In the genomic region with DNA sequence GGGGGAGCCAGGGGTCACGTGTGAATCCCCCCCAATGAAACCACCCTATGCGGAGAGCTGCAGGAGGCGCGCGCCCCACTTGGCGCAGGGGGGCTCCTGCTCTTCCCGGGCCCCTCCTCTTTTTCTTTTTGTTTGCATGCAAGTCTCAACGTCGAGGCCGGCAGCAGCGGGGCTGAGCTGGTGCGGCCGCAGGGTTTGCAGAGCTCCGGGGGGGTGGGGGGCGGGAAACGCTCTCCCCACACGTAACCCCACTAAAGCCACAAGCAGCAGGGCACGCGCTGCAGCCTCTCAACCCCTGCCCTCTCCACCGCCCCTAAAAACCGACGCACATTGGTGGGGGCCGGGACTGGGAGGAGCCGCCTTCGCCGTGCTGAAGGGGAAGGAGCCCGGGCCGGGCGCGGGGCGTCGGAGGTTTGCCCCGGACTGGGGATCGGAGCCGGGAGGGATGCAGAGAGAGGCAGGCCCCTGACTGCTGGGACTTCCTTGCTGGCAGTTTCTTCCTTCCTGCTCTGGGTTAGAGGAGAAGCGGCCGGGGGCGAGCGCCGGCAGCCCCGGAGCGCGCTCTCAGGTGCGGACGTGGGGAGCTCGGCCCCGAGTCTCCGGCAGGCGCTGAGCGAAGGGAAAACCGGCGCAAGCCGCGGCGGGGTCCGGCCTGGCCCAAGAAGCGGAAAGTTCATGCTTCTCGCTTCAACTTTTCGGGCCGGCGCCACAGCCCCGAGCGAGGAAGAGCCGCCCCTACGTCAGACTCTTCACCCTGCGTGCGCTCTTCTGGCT, we compare ENCODE assay signal across 8 cellular contexts. TPM values are rescaled to one million over a fixed set of nuclear protein-coding genes. Genes with fewer than 3 reads are reported as not detected.
A peak's percentile ranks its signal among the peaks of the same experiment; 100 is the strongest.
DNase-seq lines count a peak whose midpoint lies in the region; ATAC-seq and TF ChIP-seq lines count a peak whose summit lies in the region.

No MANE protein-coding gene starts in this region.

- H3K4me1 ChIP-seq in H9 (ENCODE audit: insufficient read depth, low read length) (peaks cover 3% of the 10 kb centered on the region; the same call in 1 of the 2 replicates), mesodermal cell (ENCODE audit: control insufficient read depth, insufficient read depth, low read length, poor library complexity, severe bottlenecking) (peaks cover 10% of the 10 kb centered on the region)

- no peak overlapping the region for H4K8ac ChIP-seq in H9 (replicated peaks; ENCODE audit: insufficient read length, low read depth, low read length)

- no peak overlapping the region for H2BK5ac ChIP-seq in H9 (ENCODE audit: insufficient read length, low read length)

- H3K4ac ChIP-seq in H9 (ENCODE audit: low read depth, low read length), result no peak overlapping the region; the same call in 1 of the 2 replicates

- H3K4me3 ChIP-seq in GM06990 (replicated peaks; ENCODE audit: low read depth, low read length) (peak overlapping the region; percentile 74), mesodermal cell (ENCODE audit: extremely low read depth, insufficient read depth, low read length, poor library complexity, severe bottlenecking) (peak overlapping the region; percentile 70)

- TF ChIP-seq CTCF in GM06990 (IDR thresholded peaks at IDR 0.05; ENCODE audit: insufficient read depth, low read length, poor library complexity, severe bottlenecking) (no peak), H9 (conservative IDR thresholded peaks at IDR 0.05) (no peak)

- no peaks in the 10 kb centered on the region for H3K79me2 ChIP-seq in H9 (ENCODE audit: insufficient read depth, low read length)

- H3K36me3 Mint-ChIP-seq in H9 (ENCODE audit: insufficient read depth in 1 of 3, low read depth in 3 of 3), result peaks cover 9 to 28% (median 12%) of the 10 kb centered on the region in 3 experiments; a peak in 6 of 7 replicates
- peaks cover 37% of the 10 kb centered on the region for H3K36me3 Mint-ChIP-seq in activated CD4-positive, alpha-beta T cell treated with anti-CD3 and anti-CD28 coated beads, Interleukin-2, amount 10 ng/mL, durations not matched to agents 7 days and 5 days (ENCODE audit: low read depth)
- peaks cover 18 to 32% of the 10 kb centered on the region in 2 donors for H3K36me3 Mint-ChIP-seq in stimulated activated naive B cell treated with anti-CD40 and anti-IgM and Interleukin-4, amounts not matched to agents 10 μg/mL and 1 μg/mL and 100 μg/mL, for 72 hours

- H3K23ac ChIP-seq in H9 (ENCODE audit: insufficient read length, low read depth, low read length), result no peak overlapping the region

- H3K18ac ChIP-seq in H9 (ENCODE audit: insufficient read length, low read depth, low read length), result peak overlapping the region; percentile 65

- no peaks in the 10 kb centered on the region for H3K79me1 ChIP-seq in H9 (ENCODE audit: insufficient read depth, low read depth, low read length, poor library complexity, severe bottlenecking)

- H3K36me3 ChIP-seq in GM06990 (ENCODE audit: control insufficient read depth, insufficient read depth, low read length), result peaks cover 6% of the 10 kb centered on the region
- H3K36me3 ChIP-seq in mesodermal cell (ENCODE audit: control insufficient read depth, insufficient read depth, low read length), result peaks cover 29% of the 10 kb centered on the region

- H3K4me3 Mint-ChIP-seq in H9, result peak overlapping the region; percentile 79 to 89
- peak overlapping the region; percentile 79 for H3K4me3 Mint-ChIP-seq in activated CD4-positive, alpha-beta T cell treated with anti-CD3 and anti-CD28 coated beads, Interleukin-2, amount 10 ng/mL, durations not matched to agents 7 days and 5 days
- H3K4me3 Mint-ChIP-seq in stimulated activated naive B cell treated with anti-CD40 and anti-IgM and Interleukin-4, amounts not matched to agents 10 μg/mL and 1 μg/mL and 100 μg/mL, for 72 hours, result peak overlapping the region; percentile 92 to 98

- H3K9me3 ChIP-seq in H9 (ENCODE audit: control insufficient read depth, low read depth, low read length) (no peaks in the 10 kb centered on the region), mesodermal cell (ENCODE audit: control insufficient read depth, low read length) (no peaks in the 10 kb centered on the region)

- no peak overlapping the region for H2BK20ac ChIP-seq in H9 (ENCODE audit: low read depth, low read length, poor library complexity, severe bottlenecking)

- peak; percentile 86 for DNase-seq in GM06990 (ENCODE audit: extremely low read depth, insufficient read length)
- peak; percentile 85 for DNase-seq in H9
- DNase-seq in NCI-H1105 treated with DMSO at 0.1 percent for 48 hours (lab: John Stamatoyannopoulos, UW), result peak; percentile 89
- peak; percentile 82 for DNase-seq in activated CD4-positive, alpha-beta T cell treated with anti-CD3 and anti-CD28 coated beads, Interleukin-2, amount 10 ng/mL, durations not matched to agents 7 days and 5 days
- DNase-seq in effector CD8-positive, alpha-beta T cell (lab: John Stamatoyannopoulos, UW), result peak; percentile 83
- DNase-seq in stimulated activated naive B cell treated with anti-CD40 and anti-IgM and Interleukin-4, amounts not matched to agents 10 μg/mL and 1 μg/mL and 100 μg/mL, for 72 hours, result peak; percentile 69
- no peak for DNase-seq in MV-4-11 (lab: John Stamatoyannopoulos, UW)

- no CpG with 5 or more reads among the region's 67 CpGs for WGBS in H9 (ENCODE audit: extremely low coverage, insufficient read length, low lambda C conversion rate)
- 0% methylated on average over 34 to 50 of the region's 67 CpGs for WGBS in mesodermal cell (ENCODE audit: insufficient coverage in 2 of 2), 2 experiments

- H3K4me2 ChIP-seq in H9 (ENCODE audit: insufficient read depth, insufficient read length, low read length), result peak overlapping the region; percentile 70

- peak; percentile 47 to 58 for ATAC-seq in stimulated activated naive B cell treated with anti-CD40 and anti-IgM and Interleukin-4, amounts not matched to agents 10 μg/mL and 1 μg/mL and 100 μg/mL, for 72 hours (replicated peaks)

- no peaks in the 10 kb centered on the region; the same call in 1 of the 2 replicates for H3K27me3 ChIP-seq in GM06990 (replicated peaks; ENCODE audit: control insufficient read depth, insufficient read depth, low read length)
- peaks cover 6% of the 10 kb centered on the region; the same call in 1 of the 2 replicates for H3K27me3 ChIP-seq in H9 (ENCODE audit: insufficient read depth, low read length)

- no peaks in the 10 kb centered on the region for H3K9me3 Mint-ChIP-seq in H9
- no peaks in the 10 kb centered on the region for H3K9me3 Mint-ChIP-seq in activated CD4-positive, alpha-beta T cell treated with anti-CD3 and anti-CD28 coated beads, Interleukin-2, amount 10 ng/mL, durations not matched to agents 7 days and 5 days
- no peaks in the 10 kb centered on the region for H3K9me3 Mint-ChIP-seq in stimulated activated naive B cell treated with anti-CD40 and anti-IgM and Interleukin-4, amounts not matched to agents 10 μg/mL and 1 μg/mL and 100 μg/mL, for 72 hours

- no peak overlapping the region for H3T11ph ChIP-seq in H9 (ENCODE audit: low read length)

- POLR2A ChIA-PET in activated CD4-positive, alpha-beta T cell treated with anti-CD3 and anti-CD28 coated beads, Interleukin-2, amount 10 ng/mL, durations not matched to agents 7 days and 5 days (lab: Charles Lee), result no interaction called here

- H4K20me1 ChIP-seq in H9 (ENCODE audit: control insufficient read depth, insufficient read depth, insufficient read length), result no peaks in the 10 kb centered on the region

- CTCF ChIA-PET in activated CD4-positive, alpha-beta T cell treated with anti-CD3 and anti-CD28 coated beads, Interleukin-2, amount 10 ng/mL, durations not matched to agents 7 days and 5 days (lab: Charles Lee), result interaction anchor here (0.6 to 1.5 kb wide), 5 partner anchors 12 to 227 kb away, joined by 3 to 6 read pairs (median 4); no protein-coding TSS in a partner anchor

- no peak overlapping the region for H2AK5ac ChIP-seq in H9 (ENCODE audit: insufficient read length, low read length)

- no peak overlapping the region for H3K56ac ChIP-seq in H9 (ENCODE audit: insufficient read length, low read depth, low read length)

- H4K91ac ChIP-seq in H9 (ENCODE audit: insufficient read length, low read depth, low read length), result no peak overlapping the region

- peak overlapping the region in 2 of 3 experiments; percentile 18 to 40; a peak in 1 of 7 replicates for H3K27ac Mint-ChIP-seq in H9
- H3K27ac Mint-ChIP-seq in activated CD4-positive, alpha-beta T cell treated with anti-CD3 and anti-CD28 coated beads, Interleukin-2, amount 10 ng/mL, durations not matched to agents 7 days and 5 days, result peak overlapping the region; percentile 85
- H3K27ac Mint-ChIP-seq in stimulated activated naive B cell treated with anti-CD40 and anti-IgM and Interleukin-4, amounts not matched to agents 10 μg/mL and 1 μg/mL and 100 μg/mL, for 72 hours, result peak overlapping the region; percentile 91

- peaks cover 20% of the 10 kb centered on the region for H3K23me2 ChIP-seq in H9 (ENCODE audit: insufficient read length, low read depth, low read length, poor library complexity, severe bottlenecking)

- no peak overlapping the region for H2BK120ac ChIP-seq in H9 (ENCODE audit: low read depth, low read length, poor library complexity, severe bottlenecking)

- peak overlapping the region; percentile 81 for H3K14ac ChIP-seq in H9 (ENCODE audit: insufficient read depth, low read length)

- no peak overlapping the region for H2BK15ac ChIP-seq in H9 (ENCODE audit: low read depth, low read length)

- peaks cover 39% of the 10 kb centered on the region for H3K27me3 Mint-ChIP-seq in H9 (ENCODE audit: low read depth)
- H3K27me3 Mint-ChIP-seq in activated CD4-positive, alpha-beta T cell treated with anti-CD3 and anti-CD28 coated beads, Interleukin-2, amount 10 ng/mL, durations not matched to agents 7 days and 5 days, result peaks cover 13% of the 10 kb centered on the region
- no peaks in the 10 kb centered on the region for H3K27me3 Mint-ChIP-seq in stimulated activated naive B cell treated with anti-CD40 and anti-IgM and Interleukin-4, amounts not matched to agents 10 μg/mL and 1 μg/mL and 100 μg/mL, for 72 hours

- H3K27ac ChIP-seq in H9 (ENCODE audit: insufficient read length, low read depth, low read length), result no peak overlapping the region
- peak overlapping the region; percentile 49 for H3K27ac ChIP-seq in mesodermal cell (ENCODE audit: low read depth, low read length, severe bottlenecking)

- peaks cover 22 to 26% of the 10 kb centered on the region in 2 experiments for H3K4me1 Mint-ChIP-seq in H9
- H3K4me1 Mint-ChIP-seq in activated CD4-positive, alpha-beta T cell treated with anti-CD3 and anti-CD28 coated beads, Interleukin-2, amount 10 ng/mL, durations not matched to agents 7 days and 5 days, result peaks cover 55% of the 10 kb centered on the region
- peaks cover 37 to 61% of the 10 kb centered on the region in 2 donors for H3K4me1 Mint-ChIP-seq in stimulated activated naive B cell treated with anti-CD40 and anti-IgM and Interleukin-4, amounts not matched to agents 10 μg/mL and 1 μg/mL and 100 μg/mL, for 72 hours

- peak overlapping the region; percentile 55 for H3K9ac ChIP-seq in H9 (ENCODE audit: extremely low read depth, insufficient read length, low read length)

- no peak overlapping the region for H2BK12ac ChIP-seq in H9 (ENCODE audit: insufficient read length, low read depth, low read length)

- H4K5ac ChIP-seq in H9 (ENCODE audit: insufficient read length, low read depth, low read length), result no peak overlapping the region

- H2AFZ ChIP-seq in H9 (ENCODE audit: low read length), result no peak overlapping the region

RNA-seq across cellular contexts. Expression of a gene that starts 0.9 kb away (rescaled TPM):
- total RNA-seq in H9 (2021), result 51.6 and 53.0 TPM in 2 replicates
- total RNA-seq in activated CD4-positive, alpha-beta T cell treated with anti-CD3 and anti-CD28 coated beads, Interleukin-2, amount 10 ng/mL, durations not matched to agents 7 days and 5 days, result 100 to 1,000 TPM; 136 to 146 TPM
- 69.1 TPM for polyA plus RNA-seq in mesodermal cell (2013, experiment 1 of 2)
- polyA plus RNA-seq in mesodermal cell (2013, experiment 2 of 2), result 71.0 TPM

Comparison
In these comparisons a context has a peak if more than half of its experiments do, and no peak if none do; other contexts are left out.
1. H3K27ac Mint-ChIP-seq: peak in every context shown above with its lines; median percentile 91 in stimulated activated naive B cell treated with anti-CD40 and anti-IgM and Interleukin-4, amounts not matched to agents 10 μg/mL and 1 μg/mL and 100 μg/mL, for 72 hours; 85 in activated CD4-positive, alpha-beta T cell treated with anti-CD3 and anti-CD28 coated beads, Interleukin-2, amount 10 ng/mL, durations not matched to agents 7 days and 5 days; 29 in H9.